15 cellular contexts compared by ENCODE assay signal in genomic region chr21:37159053-37159776, GRCh38.
A peak's percentile ranks its signal among the peaks of the same experiment; 100 is the strongest.
DNase-seq lines count a peak whose midpoint lies in the region; ATAC-seq, FAIRE-seq and TF ChIP-seq lines count a peak whose summit lies in the region.
"Had no signal": no experiment of that assay in that cellular context is flagged by ENCODE, and none has a peak within 500 bp of the region (broad histone marks: within the 10 kb centered on the region; RNA-seq: fewer than 3 reads in every experiment).

No MANE protein-coding gene starts in this region.

- peak overlapping the region; percentile 15; the same call in 1 of the 2 replicates for H3K4me2 ChIP-seq in GM12878 (ENCODE audit: control insufficient read depth, insufficient read depth)
- H3K4me2 ChIP-seq in GM23248 (ENCODE audit: unreplicated experiment) = no peak overlapping the region

- peaks cover 0 to 16% of the 10 kb centered on the region in 2 experiments; a peak in 3 of 4 replicates for H3K36me3 ChIP-seq in GM12878 (ENCODE audit: control insufficient read depth in 2 of 2, insufficient read depth in 2 of 2, low read length in 1 of 2)
- H3K36me3 ChIP-seq in GM23248 (ENCODE audit: low read depth) = peaks cover 77% of the 10 kb centered on the region

- no TSS peak for BruUV-seq in GM12878 (replicated peaks; lab: Mats Ljungman, UMichigan)

- no peaks in the 10 kb centered on the region for H3K79me2 ChIP-seq in GM12878 (ENCODE audit: control insufficient read depth, insufficient read depth, low read length)
- H3K79me2 ChIP-seq in GM23248 (ENCODE audit: insufficient read depth) = no peaks in the 10 kb centered on the region; the same call in 1 of the 2 replicates

- no peak for TF ChIP-seq RAD21 in GM12878 (IDR thresholded peaks at IDR 0.05; ENCODE audit: insufficient read depth, low read depth, low read length)

- TF ChIP-seq CTCF in GM12878 (IDR thresholded peaks at IDR 0.05 in 2 of 3, conservative IDR thresholded peaks at IDR 0.05 in 1 of 3; ENCODE audit: control insufficient read depth in 2 of 3, extremely low read depth in 1 of 3, insufficient read depth in 1 of 3, low read depth in 3 of 3, low read length in 3 of 3) (no peak), type B pancreatic cell (conservative IDR thresholded peaks at IDR 0.05) (no peak)

- TF ChIP-seq POLR2A in GM12878 (IDR thresholded peaks at IDR 0.05; ENCODE audit: low read depth, low read length) = no peak

- H3K4me1 ChIP-seq in GM12878 (ENCODE audit: control insufficient read depth, insufficient read depth, low read length) (peaks cover 9% of the 10 kb centered on the region), GM23248 (ENCODE audit: insufficient read depth) (no peaks in the 10 kb centered on the region)
- H3K4me1 ChIP-seq: spleen, testis had no signal

- H3K27ac ChIP-seq in GM12878 (ENCODE audit: control insufficient read depth, insufficient read depth) = peak overlapping the region; percentile 41
- no peak overlapping the region for H3K27ac ChIP-seq in GM23248
- H3K27ac ChIP-seq: C4-2B, spleen, testis had no signal

- no peaks in the 10 kb centered on the region for H3K27me3 Mint-ChIP-seq in type B pancreatic cell

- FAIRE-seq in GM12878 (lab: Jason Lieb, UNC) = peak; percentile 72

- 35% methylated on average over 8 of the region's 8 CpGs for WGBS in GM12878 (ENCODE audit: insufficient coverage, insufficient replicate concordance, low lambda C conversion rate, missing lambda C conversion rate)
- 90 to 94% methylated on average over 8 of the region's 8 CpGs for WGBS in GM23248 (ENCODE audit: low coverage in 1 of 2, low lambda C conversion rate in 2 of 2, missing lambda C conversion rate in 2 of 2), 2 experiments

- H3K4me3 Mint-ChIP-seq in type B pancreatic cell = no peak overlapping the region

- CTCF ChIA-PET in GM12878 (lab: Yijun Ruan, JAX) = interaction anchor here (1.5 to 3.7 kb wide), 2 partner anchors 15 to 183 kb away, joined by 4 to 15 read pairs; no protein-coding TSS in a partner anchor

- DNase-seq in stimulated activated CD4-positive, alpha-beta T cell treated with anti-CD3 and anti-CD28 coated beads, Interleukin-15, amount 100 ng/mL, for 24 hours = peak; percentile 38
- no peak for DNase-seq in stimulated activated CD4-positive, alpha-beta T cell treated with anti-CD3 and anti-CD28 coated beads, Interleukin-4, amount 100 ng/mL, for 1 hour
- DNase-seq in GM12878 (ENCODE audit: low read depth, low spot score) = peak; percentile 42
- no peak for DNase-seq in type B pancreatic cell (ENCODE audit: extremely low spot score, unreplicated experiment)
- DNase-seq in GM23248 = no peak
- no peak for DNase-seq in H4 (ENCODE audit: low spot score)
- DNase-seq: effector memory CD4-positive, alpha-beta T cell; H7; NCI-H1105; NK-92 treated with Interleukin-12 subunit alpha and Interleukin-12 subunit beta, amount 100 ng/mL, for 24 hours; spleen; testis had no signal

- peak; percentile 57 for ATAC-seq in HG02798 (IDR thresholded peaks at IDR 0.05; ENCODE audit: poor library complexity, unreplicated experiment)
- ATAC-seq in GM12878 = peak; percentile 95
- ATAC-seq in HG02938 (IDR thresholded peaks at IDR 0.05; ENCODE audit: unreplicated experiment) = no peak

- intact Hi-C loops in GM12878 (cut with micrococcal nuclease; ENCODE audit: unreplicated experiment) = no loop called here

- H4K20me1 ChIP-seq in GM12878 (ENCODE audit: control insufficient read depth, insufficient read depth) (no peaks in the 10 kb centered on the region), GM23248 (ENCODE audit: insufficient read depth) (no peaks in the 10 kb centered on the region)

- no peak overlapping the region for H3K9ac ChIP-seq in GM12878 (ENCODE audit: control insufficient read depth, insufficient read depth, low read length)
- no peak overlapping the region for H3K9ac ChIP-seq in GM23248

- no peaks in the 10 kb centered on the region for H3F3A ChIP-seq in GM23248 (ENCODE audit: insufficient read depth)

- H3K27ac Mint-ChIP-seq in type B pancreatic cell = peak overlapping the region; percentile 32

- H3K9me3 ChIP-seq in GM12878 (replicated peaks; ENCODE audit: control insufficient read depth, insufficient read depth, low read length) (no peaks in the 10 kb centered on the region), GM23248 (ENCODE audit: low read depth) (no peaks in the 10 kb centered on the region)
- H3K9me3 ChIP-seq: spleen, testis had no signal

- TF ChIP-seq EP300 in GM12878 (IDR thresholded peaks at IDR 0.05; ENCODE audit: borderline replicate concordance in 1 of 2, control insufficient read depth in 1 of 2, low read depth in 2 of 2, low read length in 2 of 2) = no peak

- SMC1A ChIA-PET in GM12878 (lab: Charles Lee; ENCODE audit: uncharacterized antibody, unreplicated experiment) = interaction anchor here (0.7 to 1.8 kb wide), 4 partner anchors 12 to 1932 kb away, joined by 3 to 4 read pairs (median 3); no protein-coding TSS in a partner anchor

- RAD21 ChIA-PET in GM12878 (lab: Charles Lee; ENCODE audit: unreplicated experiment) = interaction anchor here (0.6 kb wide), 1 partner anchor 32 kb away, joined by 3 read pairs; no protein-coding TSS in a partner anchor

- peaks cover 38% of the 10 kb centered on the region for H3K36me3 Mint-ChIP-seq in type B pancreatic cell

- H2AFZ ChIP-seq in GM12878 (ENCODE audit: control insufficient read depth, low read depth, low read length) (peak overlapping the region; percentile 57), GM23248 (no peak overlapping the region)

- no peaks in the 10 kb centered on the region for H3K9me3 Mint-ChIP-seq in type B pancreatic cell

- H3K4me1 Mint-ChIP-seq in type B pancreatic cell (ENCODE audit: unreplicated experiment) = peaks cover 5% of the 10 kb centered on the region

- H3K4me3 ChIP-seq in GM12878 = no peak overlapping the region
- no peak overlapping the region for H3K4me3 ChIP-seq in GM23248
- H3K4me3 ChIP-seq: spleen, testis had no signal

- POLR2A ChIA-PET in GM12878 (lab: Charles Lee) = interaction anchor here (1.4 kb wide), 1 partner anchor 9 kb away, joined by 4 read pairs; no protein-coding TSS in a partner anchor

- H3K27me3 ChIP-seq in GM12878 (replicated peaks in 1 of 2; ENCODE audit: control insufficient read depth in 2 of 2, insufficient read depth in 2 of 2, low read length in 1 of 2) = no peaks in the 10 kb centered on the region
- no peaks in the 10 kb centered on the region for H3K27me3 ChIP-seq in GM23248 (replicated peaks; ENCODE audit: insufficient read depth)
- H3K27me3 ChIP-seq: spleen, testis had no signal

- in situ Hi-C loops in GM12878 (cut with MboI) (no loop called here), GM23248 (cut with MboI) (no loop called here)

- H3K9me2 ChIP-seq in GM23248 (ENCODE audit: insufficient read depth) = no peaks in the 10 kb centered on the region

TF ChIP-seq in GM12878, 131 proteins besides CTCF, POLR2A, EP300 and RAD21 (continues in another document):
- no peak for TF ChIP-seq IRF3 (IDR thresholded peaks at IDR 0.05)
- no peak for TF ChIP-seq FOS (IDR thresholded peaks at IDR 0.05; ENCODE audit: borderline replicate concordance, extremely low read depth, insufficient read length)
- TF ChIP-seq CREM (IDR thresholded peaks at IDR 0.05; ENCODE audit: low read depth) = peak; percentile 71
- TF ChIP-seq, protein P1, sequence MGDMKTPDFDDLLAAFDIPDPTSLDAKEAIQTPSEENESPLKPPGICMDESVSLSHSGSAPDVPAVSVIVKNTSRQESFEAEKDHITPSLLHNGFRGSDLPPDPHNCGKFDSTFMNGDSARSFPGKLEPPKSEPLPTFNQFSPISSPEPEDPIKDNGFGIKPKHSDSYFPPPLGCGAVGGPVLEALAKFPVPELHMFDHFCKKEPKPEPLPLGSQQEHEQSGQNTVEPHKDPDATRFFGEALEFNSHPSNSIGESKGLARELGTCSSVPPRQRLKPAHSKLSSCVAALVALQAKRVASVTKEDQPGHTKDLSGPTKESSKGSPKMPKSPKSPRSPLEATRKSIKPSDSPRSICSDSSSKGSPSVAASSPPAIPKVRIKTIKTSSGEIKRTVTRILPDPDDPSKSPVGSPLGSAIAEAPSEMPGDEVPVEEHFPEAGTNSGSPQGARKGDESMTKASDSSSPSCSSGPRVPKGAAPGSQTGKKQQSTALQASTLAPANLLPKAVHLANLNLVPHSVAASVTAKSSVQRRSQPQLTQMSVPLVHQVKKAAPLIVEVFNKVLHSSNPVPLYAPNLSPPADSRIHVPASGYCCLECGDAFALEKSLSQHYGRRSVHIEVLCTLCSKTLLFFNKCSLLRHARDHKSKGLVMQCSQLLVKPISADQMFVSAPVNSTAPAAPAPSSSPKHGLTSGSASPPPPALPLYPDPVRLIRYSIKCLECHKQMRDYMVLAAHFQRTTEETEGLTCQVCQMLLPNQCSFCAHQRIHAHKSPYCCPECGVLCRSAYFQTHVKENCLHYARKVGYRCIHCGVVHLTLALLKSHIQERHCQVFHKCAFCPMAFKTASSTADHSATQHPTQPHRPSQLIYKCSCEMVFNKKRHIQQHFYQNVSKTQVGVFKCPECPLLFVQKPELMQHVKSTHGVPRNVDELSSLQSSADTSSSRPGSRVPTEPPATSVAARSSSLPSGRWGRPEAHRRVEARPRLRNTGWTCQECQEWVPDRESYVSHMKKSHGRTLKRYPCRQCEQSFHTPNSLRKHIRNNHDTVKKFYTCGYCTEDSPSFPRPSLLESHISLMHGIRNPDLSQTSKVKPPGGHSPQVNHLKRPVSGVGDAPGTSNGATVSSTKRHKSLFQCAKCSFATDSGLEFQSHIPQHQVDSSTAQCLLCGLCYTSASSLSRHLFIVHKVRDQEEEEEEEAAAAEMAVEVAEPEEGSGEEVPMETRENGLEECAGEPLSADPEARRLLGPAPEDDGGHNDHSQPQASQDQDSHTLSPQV (IDR thresholded peaks at IDR 0.05) = 0 out of 2 replicates have a peak, but pooled peaks have one; percentile 62
- TF ChIP-seq NFYA (IDR thresholded peaks at IDR 0.05; ENCODE audit: borderline replicate concordance, low read depth, low read length) = no peak
- peak; percentile 50 for TF ChIP-seq SP1 (IDR thresholded peaks at IDR 0.05; ENCODE audit: low read depth, low read length)
- peak; percentile 41 to 68; a peak in 2 of 4 replicates for TF ChIP-seq IKZF2 (IDR thresholded peaks at IDR 0.05)
- peak; percentile 38; the same call in 1 of the 2 replicates for TF ChIP-seq MTA2 (IDR thresholded peaks at IDR 0.05; ENCODE audit: low read depth)
- peak; percentile 20 for TF ChIP-seq RUNX3 (IDR thresholded peaks at IDR 0.05; ENCODE audit: low read length)
- TF ChIP-seq SRF (IDR thresholded peaks at IDR 0.05; ENCODE audit: low read depth in 2 of 2, low read length in 2 of 2) = peak in 1 of 2 experiments; percentile 67; a peak in 1 of 4 replicates

Comparison
In these comparisons a context has a peak if more than half of its experiments do, and no peak if none do; other contexts are left out.
1. DNase-seq: peak in stimulated activated CD4-positive, alpha-beta T cell treated with anti-CD3 and anti-CD28 coated beads, Interleukin-15, amount 100 ng/mL, for 24 hours (single experiment) and GM12878 (single experiment); none in stimulated activated CD4-positive, alpha-beta T cell treated with anti-CD3 and anti-CD28 coated beads, Interleukin-4, amount 100 ng/mL, for 1 hour (single experiment), type B pancreatic cell (single experiment), GM23248 (single experiment) and H4 (single experiment).